ENCODE assay signal across 26 cellular contexts in the genomic region with DNA sequence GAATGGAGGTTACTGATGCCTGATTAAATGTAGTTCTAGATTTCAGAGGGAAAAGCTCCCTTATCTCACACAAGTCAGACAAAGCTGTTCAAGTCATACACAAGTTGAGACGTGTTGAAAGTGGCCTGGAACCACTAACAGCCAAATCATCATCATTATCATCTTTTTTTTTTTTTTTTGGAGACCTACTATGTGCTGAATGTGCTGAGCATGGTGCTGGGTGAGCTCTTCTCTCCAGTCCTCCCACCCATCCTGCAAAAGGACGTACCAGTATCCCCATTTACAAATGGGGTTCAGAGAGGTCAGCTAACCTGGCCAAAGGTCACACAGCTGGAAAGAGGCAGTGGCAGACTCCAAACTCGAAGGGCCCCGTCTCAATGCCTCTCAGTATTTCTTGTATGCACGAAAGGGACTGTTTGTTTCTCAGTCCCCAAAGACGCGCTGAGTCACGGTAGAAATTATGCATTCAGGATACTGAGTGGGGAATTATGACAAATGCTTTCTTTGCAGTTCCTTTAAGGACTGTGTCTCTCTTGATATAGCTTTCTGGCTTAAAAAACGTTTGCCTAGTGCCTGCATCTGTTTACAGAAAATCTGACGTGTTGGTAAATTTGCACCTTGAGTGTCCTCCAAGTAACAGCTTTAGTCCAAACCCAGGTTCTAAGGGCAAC.
"Had no signal": no experiment of that assay in that cellular context is flagged by ENCODE, and none has a peak within 500 bp of the region (broad histone marks: within the 10 kb centered on the region; RNA-seq: fewer than 3 reads in every experiment).

No MANE protein-coding gene starts in this region.

- H3K4me3 ChIP-seq: breast epithelium, colonic mucosa, dorsolateral prefrontal cortex, gastrocnemius medialis, mucosa of descending colon, neural progenitor cell, spleen, tibial artery had no signal

- ATAC-seq: activated T-cell treated with anti-CD3 and anti-CD28 coated beads, Interleukin-2, amount 50 U/mL, for 4 hours; effector memory CD8-positive, alpha-beta T cell; esophagus mucosa; gastrocnemius medialis; left colon; mucosa of descending colon; stimulated activated naive CD8-positive, alpha-beta T cell treated with anti-CD3 and anti-CD28 coated beads, Interleukin-15, Interleukin-2, amounts not matched to agents 100 U/mL and 50 U/mL, for 24 hours had no signal

- H3K27ac Mint-ChIP-seq: activated naive CD8-positive, alpha-beta T cell; activated T-helper 2 cell treated with anti-CD3 and anti-CD28 coated beads, Interferon-gamma antibody, Interleukin-2, Interleukin-4, amounts not matched to agents 10 μg/mL and 5 μg/mL and 100 μg/mL, durations not matched to agents 14 hours and 24 hours and 36 hours; effector memory CD8-positive, alpha-beta T cell; memory B cell; neural progenitor cell; progenitor cell of endocrine pancreas had no signal

- H3K27ac ChIP-seq: breast epithelium, colonic mucosa, gastrocnemius medialis, neural progenitor cell, spleen, tibial artery, VCaP had no signal

- DNase-seq: activated CD4-positive, alpha-beta T cell treated with anti-CD3 and anti-CD28 coated beads, Interleukin-2, amount 50 U/mL, for 4 hours; activated CD4-positive, CD25-positive, alpha-beta regulatory T cell treated with anti-CD3 and anti-CD28 coated beads, Interleukin-2, amount 50 U/mL, for 72 hours; activated CD8-positive, alpha-beta memory T cell treated with anti-CD3 and anti-CD28 coated beads, Interleukin-2, amount 50 U/mL, for 48 hours; activated naive CD4-positive, alpha-beta T cell; activated T-cell treated with anti-CD3 and anti-CD28 coated beads, Interleukin-2, amount 50 U/mL, for 4 hours; colonic mucosa; effector memory CD8-positive, alpha-beta T cell; gastrocnemius medialis; left colon; mucosa of descending colon; spleen; stimulated activated CD4-positive, alpha-beta T cell treated with anti-CD3 and anti-CD28 coated beads, Interleukin-4, amount 100 ng/mL, for 24 hours; stimulated activated naive CD8-positive, alpha-beta T cell treated with anti-CD3 and anti-CD28 coated beads, Interleukin-15, Interleukin-2, amounts not matched to agents 100 U/mL and 50 U/mL, for 24 hours; tibial artery had no signal

- H3K9me3 Mint-ChIP-seq: activated T-cell treated with anti-CD3 and anti-CD28 coated beads, Interleukin-2, amount 50 U/mL, for 4 hours; activated T-helper 2 cell treated with anti-CD3 and anti-CD28 coated beads, Interferon-gamma antibody, Interleukin-2, Interleukin-4, amounts not matched to agents 10 μg/mL and 5 μg/mL and 100 μg/mL, durations not matched to agents 14 hours and 24 hours and 36 hours had no signal

- H3K36me3 ChIP-seq: breast epithelium, colonic mucosa, gastrocnemius medialis, neural progenitor cell, tibial artery had no signal

- H3K4me3 Mint-ChIP-seq: activated naive CD8-positive, alpha-beta T cell; activated T-cell treated with anti-CD3 and anti-CD28 coated beads, Interleukin-2, amount 50 U/mL, for 4 hours; effector memory CD8-positive, alpha-beta T cell; memory B cell; neural progenitor cell had no signal

- H3K4me1 Mint-ChIP-seq: neural progenitor cell had no signal

- H3K27me3 ChIP-seq: breast epithelium, colonic mucosa, dorsolateral prefrontal cortex, gastrocnemius medialis, neural progenitor cell, spleen, tibial artery had no signal

- H3K27me3 Mint-ChIP-seq: activated naive CD8-positive, alpha-beta T cell; effector memory CD8-positive, alpha-beta T cell; memory B cell; progenitor cell of endocrine pancreas had no signal

- H3K9ac ChIP-seq: neural progenitor cell had no signal

- H3K4me2 ChIP-seq: neural progenitor cell had no signal

- FAIRE-seq: astrocyte, endothelial cell of umbilical vein, keratinocyte had no signal

- H2AFZ ChIP-seq: neural progenitor cell had no signal

- H3K9me3 ChIP-seq: breast epithelium, colonic mucosa, gastrocnemius medialis, mucosa of descending colon, spleen, tibial artery had no signal

- H3K4me1 ChIP-seq: breast epithelium, colonic mucosa, gastrocnemius medialis, tibial artery had no signal
